In genomic region chr14:20652996-20653975, GRCh38 we compare ENCODE assay signal across 1 cellular context.
A peak's percentile ranks its signal among the peaks of the same experiment; 100 is the strongest.
TF ChIP-seq lines count a peak whose summit lies in the region.

No MANE protein-coding gene starts in this region.

TF ChIP-seq in HEK293, 187 proteins besides CTCF, POLR2A, EP300 and RAD21 (continued from another document and continues in another):
- peak; percentile 51 for TF ChIP-seq KLF10 (tag by site-specific recombination; IDR thresholded peaks at IDR 0.05)
- no peak for TF ChIP-seq PRDM2 (tag by site-specific recombination; IDR thresholded peaks at IDR 0.05; ENCODE audit: borderline replicate concordance)
- no peak for TF ChIP-seq ZNF350 (tag by site-specific recombination; IDR thresholded peaks at IDR 0.05)
- no peak for TF ChIP-seq ZNF202 (tag by site-specific recombination; IDR thresholded peaks at IDR 0.05; ENCODE audit: borderline replicate concordance)
- TF ChIP-seq ZBTB7A (tag by site-specific recombination; IDR thresholded peaks at IDR 0.05; ENCODE audit: low read depth) = no peak
- TF ChIP-seq ZNF394 (tag by site-specific recombination; IDR thresholded peaks at IDR 0.05; ENCODE audit: borderline replicate concordance) = peak; percentile 79
- no peak for TF ChIP-seq BCL6B (tag by site-specific recombination; IDR thresholded peaks at IDR 0.05)
- TF ChIP-seq ZNF561 (tag by site-specific recombination; IDR thresholded peaks at IDR 0.05; ENCODE audit: borderline replicate concordance) = peak; percentile 94
- 0 out of 2 replicates have a peak, but pooled peaks have one; percentile 45 for TF ChIP-seq ZNF148 (tag by site-specific recombination; IDR thresholded peaks at IDR 0.05; ENCODE audit: borderline replicate concordance)
- TF ChIP-seq ZBTB48 (tag by site-specific recombination; IDR thresholded peaks at IDR 0.05) = 0 out of 2 replicates have a peak, but pooled peaks have one; percentile 30
- TF ChIP-seq ZNF398 (tag by site-specific recombination; IDR thresholded peaks at IDR 0.05) = peak; percentile 58
- TF ChIP-seq INSM2 (tag by site-specific recombination; IDR thresholded peaks at IDR 0.05) = peak; percentile 53; the same call in 1 of the 2 replicates
- no peak for TF ChIP-seq ZFP37 (tag by site-specific recombination; IDR thresholded peaks at IDR 0.05)
- no peak for TF ChIP-seq ZSCAN16 (tag by site-specific recombination; IDR thresholded peaks at IDR 0.05)
- TF ChIP-seq ZNF223 (tag by site-specific recombination; IDR thresholded peaks at IDR 0.05) = no peak
- TF ChIP-seq ZNF426 (tag by site-specific recombination; IDR thresholded peaks at IDR 0.05) = no peak
- 0 out of 2 replicates have a peak, but pooled peaks have one; percentile 44 for TF ChIP-seq IKZF3 (tag by site-specific recombination; IDR thresholded peaks at IDR 0.05)
- TF ChIP-seq ZNF449 (tag by site-specific recombination; IDR thresholded peaks at IDR 0.05) = peak; percentile 25; the same call in 1 of the 2 replicates
- no peak for TF ChIP-seq ZNF280D (tag by site-specific recombination; IDR thresholded peaks at IDR 0.05)
- no peak; the same call in 1 of the 2 replicates for TF ChIP-seq ZNF423 (tag by site-specific recombination; IDR thresholded peaks at IDR 0.05)
- TF ChIP-seq ZNF24 (tag by site-specific recombination; IDR thresholded peaks at IDR 0.05) = peak; percentile 92
- TF ChIP-seq SCRT2 (tag by site-specific recombination; IDR thresholded peaks at IDR 0.05) = peak; percentile 55; the same call in 1 of the 2 replicates
- no peak; the same call in 1 of the 2 replicates for TF ChIP-seq ZNF501 (tag by site-specific recombination; IDR thresholded peaks at IDR 0.05)
- no peak for TF ChIP-seq SETDB1 (IDR thresholded peaks at IDR 0.05; ENCODE audit: insufficient read length, low read length)
- no peak for TF ChIP-seq ZNF140 (tag by site-specific recombination; IDR thresholded peaks at IDR 0.05)
- peak; percentile 50 for TF ChIP-seq SP2 (tag by site-specific recombination; IDR thresholded peaks at IDR 0.05)
- peak; percentile 45; the same call in 1 of the 2 replicates for TF ChIP-seq KLF16 (tag by site-specific recombination; IDR thresholded peaks at IDR 0.05)
- TF ChIP-seq ZBTB10 (tag by site-specific recombination; IDR thresholded peaks at IDR 0.05) = no peak
